22 cellular contexts compared by ENCODE assay signal in the genomic region with DNA sequence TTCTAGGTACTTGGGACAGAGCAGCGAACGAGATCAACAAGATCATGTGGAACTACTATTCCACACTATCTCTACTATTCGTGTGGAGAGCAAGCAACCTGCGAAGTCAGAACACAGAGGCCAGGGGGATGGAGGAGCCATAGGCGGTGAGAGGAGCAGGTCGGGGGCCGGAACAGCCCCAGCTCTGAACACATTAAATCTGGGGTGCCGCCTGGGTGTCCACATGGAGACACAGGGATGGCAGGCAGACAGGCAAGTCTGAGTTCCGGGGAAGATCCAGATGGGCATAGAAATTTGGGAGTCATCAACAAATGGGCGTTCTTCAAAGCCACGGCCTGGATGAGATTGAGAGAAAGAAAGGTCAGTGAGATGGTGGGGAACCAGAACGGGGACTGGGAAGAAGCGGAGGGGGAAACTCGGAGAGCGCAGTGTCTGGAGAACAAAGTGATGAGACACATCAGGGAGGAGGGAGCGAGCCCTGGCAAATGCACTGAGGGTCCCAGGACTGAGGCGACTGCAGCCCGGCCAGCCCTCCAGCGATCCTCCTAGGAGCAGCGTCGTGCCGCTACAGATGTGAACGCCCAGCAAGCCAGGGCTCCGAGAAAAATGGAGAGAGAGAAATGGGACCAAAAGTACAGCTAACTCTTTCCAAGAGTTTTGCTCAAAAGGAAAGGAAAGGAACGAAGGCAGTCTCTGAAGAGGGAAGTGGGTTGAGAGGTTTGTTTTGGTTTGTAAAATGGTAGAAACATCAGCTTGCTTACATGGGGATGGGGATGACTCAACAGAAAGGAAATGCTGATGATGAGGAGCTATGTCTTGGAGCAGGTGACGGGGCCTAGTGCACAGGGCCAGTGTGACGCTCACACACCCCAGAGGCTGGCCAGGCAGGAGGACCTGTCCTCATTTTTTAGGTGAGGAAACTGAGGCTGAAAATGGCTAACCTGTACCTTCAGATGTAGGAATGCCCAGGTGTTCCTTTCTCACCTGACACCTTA.
A peak's percentile ranks its signal among the peaks of the same experiment; 100 is the strongest.
DNase-seq lines count a peak whose midpoint lies in the region; ATAC-seq, FAIRE-seq and TF ChIP-seq lines count a peak whose summit lies in the region.
"Had no signal": no experiment of that assay in that cellular context is flagged by ENCODE, and none has a peak within 500 bp of the region (broad histone marks: within the 10 kb centered on the region; RNA-seq: fewer than 3 reads in every experiment).

No MANE protein-coding gene starts in this region.

- peak overlapping the region; percentile 57 for H3K4me2 ChIP-seq in astrocyte (ENCODE audit: low read length)

- H3K36me3 ChIP-seq in astrocyte (ENCODE audit: insufficient read depth, low read length): no peaks in the 10 kb centered on the region
- H3K36me3 ChIP-seq in upper lobe of right lung: no peaks in the 10 kb centered on the region

- peak; percentile 26 for DNase-seq in DMS53 (lab: John Stamatoyannopoulos, UW)
- DNase-seq in DMS53 treated with DMSO at 0.1 percent for 48 hours (lab: John Stamatoyannopoulos, UW; ENCODE audit: unreplicated experiment): no peak
- peak; percentile 77 for DNase-seq in astrocyte (ENCODE audit: low read depth)
- peak; percentile 80 for DNase-seq in iris pigment epithelial cell (ENCODE audit: low read depth)
- peak; percentile 40 for DNase-seq in upper lobe of right lung
- no peak for DNase-seq in nephron progenitor cell
- DNase-seq in activated gamma-delta T cell (lab: John Stamatoyannopoulos, UW): no peak
- DNase-seq in CD1c-positive myeloid dendritic cell (ENCODE audit: extremely low spot score): no peak
- DNase-seq: activated CD4-positive, CD25-positive, alpha-beta regulatory T cell treated with anti-CD3 and anti-CD28 coated beads, Interleukin-2, amount 50 U/mL, for 72 hours; activated naive CD4-positive, alpha-beta T cell treated with Interleukin-2 at 50 U/mL for 16 hours; CD8-positive, alpha-beta memory T cell; effector CD8-positive, alpha-beta T cell; NCI-H1092; NCI-H2171 treated with DMSO at 0.1 percent for 48 hours; right cardiac atrium; stimulated activated CD4-positive, alpha-beta T cell treated with anti-CD3 and anti-CD28 coated beads, Interleukin-4, amount 100 ng/mL, for 1 hour; stimulated activated CD8-positive, alpha-beta memory T cell treated with anti-CD3 and anti-CD28 coated beads, Interleukin-4, amount 100 ng/mL, for 48 hours; T-helper 17 cell; testis had no signal

- no peak overlapping the region for H3K27ac Mint-ChIP-seq in astrocyte (ENCODE audit: unreplicated experiment)
- H3K27ac Mint-ChIP-seq in nephron progenitor cell: no peak overlapping the region
- H3K27ac Mint-ChIP-seq: CD8-positive, alpha-beta memory T cell; T-helper 17 cell had no signal

- H3K27me3 Mint-ChIP-seq in astrocyte (ENCODE audit: low read depth, unreplicated experiment): peaks cover 43% of the 10 kb centered on the region
- H3K27me3 Mint-ChIP-seq in nephron progenitor cell (ENCODE audit: low read depth, poor library complexity): peaks cover 26% of the 10 kb centered on the region

- H3K4me1 Mint-ChIP-seq in astrocyte (ENCODE audit: low read depth, unreplicated experiment) (peaks cover 14% of the 10 kb centered on the region), nephron progenitor cell (peaks cover 15% of the 10 kb centered on the region)
- H3K4me1 Mint-ChIP-seq: CD8-positive, alpha-beta memory T cell had no signal

- ATAC-seq in upper lobe of right lung: no peak
- ATAC-seq: right cardiac atrium, T-helper 17 cell had no signal

- H3K9me3 Mint-ChIP-seq in astrocyte (ENCODE audit: unreplicated experiment) (no peaks in the 10 kb centered on the region), nephron progenitor cell (no peaks in the 10 kb centered on the region)
- H3K9me3 Mint-ChIP-seq: CD8-positive, alpha-beta memory T cell; nephron had no signal

- H3K27ac ChIP-seq in astrocyte (ENCODE audit: low read depth, low read length) (peak overlapping the region; percentile 23), upper lobe of right lung (no peak overlapping the region)
- H3K27ac ChIP-seq: 22Rv1, testis had no signal

- H3K27me3 ChIP-seq in astrocyte (ENCODE audit: insufficient read depth, low read length) (no peaks in the 10 kb centered on the region), upper lobe of right lung (no peaks in the 10 kb centered on the region)
- H3K27me3 ChIP-seq: testis had no signal

- TF ChIP-seq CTCF in astrocyte (IDR thresholded peaks at IDR 0.05; ENCODE audit: insufficient read depth, low read depth, low read length): no peak
- no peak for TF ChIP-seq CTCF in upper lobe of right lung (IDR thresholded peaks at IDR 0.05)
- no peak for TF ChIP-seq CTCF in nephron progenitor cell (IDR thresholded peaks at IDR 0.05)

- H3K79me2 ChIP-seq in astrocyte (ENCODE audit: insufficient read depth, low read length): peaks cover 87% of the 10 kb centered on the region

- H3K4me1 ChIP-seq in astrocyte (ENCODE audit: insufficient read depth, low read length): peaks cover 33% of the 10 kb centered on the region
- H3K4me1 ChIP-seq in upper lobe of right lung: no peaks in the 10 kb centered on the region
- H3K4me1 ChIP-seq: testis had no signal

- no peak overlapping the region for H3K9ac ChIP-seq in astrocyte (ENCODE audit: low read length)

- H3K9me3 ChIP-seq in astrocyte (ENCODE audit: insufficient read depth, low read depth, low read length) (no peaks in the 10 kb centered on the region), upper lobe of right lung (no peaks in the 10 kb centered on the region)
- H3K9me3 ChIP-seq: testis had no signal

- intact Hi-C loops in upper lobe of right lung (cut with DNase I): no loop called here

- H3K4me3 ChIP-seq in astrocyte (ENCODE audit: insufficient read depth, low read depth, low read length): no peak overlapping the region
- no peak overlapping the region for H3K4me3 ChIP-seq in upper lobe of right lung
- H3K4me3 ChIP-seq: lung, testis had no signal

- H2AFZ ChIP-seq in astrocyte (ENCODE audit: low read depth, low read length): no peak overlapping the region

- no peak for FAIRE-seq in astrocyte (lab: Jason Lieb, UNC)

- H4K20me1 ChIP-seq in astrocyte (ENCODE audit: insufficient read depth, low read length): peaks cover 95% of the 10 kb centered on the region

- H3K36me3 Mint-ChIP-seq in astrocyte (ENCODE audit: low read depth, unreplicated experiment) (peaks cover 3% of the 10 kb centered on the region), nephron progenitor cell (ENCODE audit: low read depth) (no peaks in the 10 kb centered on the region)
- H3K36me3 Mint-ChIP-seq: CD8-positive, alpha-beta memory T cell had no signal

- H3K4me3 Mint-ChIP-seq in astrocyte (ENCODE audit: unreplicated experiment) (no peak overlapping the region), nephron progenitor cell (no peak overlapping the region)
- H3K4me3 Mint-ChIP-seq: nephron, T-helper 17 cell had no signal

Comparison
In these comparisons a context has a peak if more than half of its experiments do, and no peak if none do; other contexts are left out.
1. DNase-seq: peak in DMS53 (single experiment), astrocyte (single experiment), iris pigment epithelial cell (single experiment) and upper lobe of right lung (single experiment); none in DMS53 treated with DMSO at 0.1 percent for 48 hours (single experiment), nephron progenitor cell (single experiment), activated gamma-delta T cell (single experiment) and CD1c-positive myeloid dendritic cell (single experiment).